ENCODE assay signal across 1 cellular context in the genomic region with DNA sequence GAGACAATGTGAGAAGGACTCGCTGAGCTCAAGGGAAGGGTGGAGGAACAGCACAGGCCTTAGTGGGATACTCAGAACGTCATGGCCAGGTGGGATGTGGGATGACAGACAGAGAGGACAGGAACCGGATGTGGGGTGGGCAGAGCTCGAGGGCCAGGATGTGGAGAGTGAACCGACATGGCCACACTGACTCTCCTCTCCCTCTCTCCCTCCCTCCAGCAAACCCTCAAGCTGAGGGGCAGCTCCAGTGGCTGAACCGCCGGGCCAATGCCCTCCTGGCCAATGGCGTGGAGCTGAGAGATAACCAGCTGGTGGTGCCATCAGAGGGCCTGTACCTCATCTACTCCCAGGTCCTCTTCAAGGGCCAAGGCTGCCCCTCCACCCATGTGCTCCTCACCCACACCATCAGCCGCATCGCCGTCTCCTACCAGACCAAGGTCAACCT.
A peak's percentile ranks its signal among the peaks of the same experiment; 100 is the strongest.
TF ChIP-seq lines count a peak whose summit lies in the region.

No MANE protein-coding gene starts in this region.

TF ChIP-seq in GM12878, 131 proteins besides CTCF, POLR2A, EP300 and RAD21 (continued from another document):
- TF ChIP-seq, protein P1, sequence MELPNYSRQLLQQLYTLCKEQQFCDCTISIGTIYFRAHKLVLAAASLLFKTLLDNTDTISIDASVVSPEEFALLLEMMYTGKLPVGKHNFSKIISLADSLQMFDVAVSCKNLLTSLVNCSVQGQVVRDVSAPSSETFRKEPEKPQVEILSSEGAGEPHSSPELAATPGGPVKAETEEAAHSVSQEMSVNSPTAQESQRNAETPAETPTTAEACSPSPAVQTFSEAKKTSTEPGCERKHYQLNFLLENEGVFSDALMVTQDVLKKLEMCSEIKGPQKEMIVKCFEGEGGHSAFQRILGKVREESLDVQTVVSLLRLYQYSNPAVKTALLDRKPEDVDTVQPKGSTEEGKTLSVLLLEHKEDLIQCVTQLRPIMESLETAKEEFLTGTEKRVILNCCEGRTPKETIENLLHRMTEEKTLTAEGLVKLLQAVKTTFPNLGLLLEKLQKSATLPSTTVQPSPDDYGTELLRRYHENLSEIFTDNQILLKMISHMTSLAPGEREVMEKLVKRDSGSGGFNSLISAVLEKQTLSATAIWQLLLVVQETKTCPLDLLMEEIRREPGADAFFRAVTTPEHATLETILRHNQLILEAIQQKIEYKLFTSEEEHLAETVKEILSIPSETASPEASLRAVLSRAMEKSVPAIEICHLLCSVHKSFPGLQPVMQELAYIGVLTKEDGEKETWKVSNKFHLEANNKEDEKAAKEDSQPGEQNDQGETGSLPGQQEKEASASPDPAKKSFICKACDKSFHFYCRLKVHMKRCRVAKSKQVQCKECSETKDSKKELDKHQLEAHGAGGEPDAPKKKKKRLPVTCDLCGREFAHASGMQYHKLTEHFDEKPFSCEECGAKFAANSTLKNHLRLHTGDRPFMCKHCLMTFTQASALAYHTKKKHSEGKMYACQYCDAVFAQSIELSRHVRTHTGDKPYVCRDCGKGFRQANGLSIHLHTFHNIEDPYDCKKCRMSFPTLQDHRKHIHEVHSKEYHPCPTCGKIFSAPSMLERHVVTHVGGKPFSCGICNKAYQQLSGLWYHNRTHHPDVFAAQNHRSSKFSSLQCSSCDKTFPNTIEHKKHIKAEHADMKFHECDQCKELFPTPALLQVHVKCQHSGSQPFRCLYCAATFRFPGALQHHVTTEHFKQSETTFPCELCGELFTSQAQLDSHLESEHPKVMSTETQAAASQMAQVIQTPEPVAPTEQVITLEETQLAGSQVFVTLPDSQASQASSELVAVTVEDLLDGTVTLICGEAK (IDR thresholded peaks at IDR 0.05; ENCODE audit: borderline replicate concordance) = peak; percentile 74; the same call in 1 of the 2 replicates
- TF ChIP-seq SMAD1 (IDR thresholded peaks at IDR 0.05; ENCODE audit: low read depth, partially characterized antibody) = no peak
